Comparison of ENCODE assay signal across 10 cellular contexts in genomic region chr12:53502331-53502730, GRCh38. TPM values are rescaled to one million over a fixed set of nuclear protein-coding genes. Genes with fewer than 3 reads are reported as not detected.
DNase-seq lines count a peak whose midpoint lies in the region; ATAC-seq and TF ChIP-seq lines count a peak whose summit lies in the region.
"Had no signal": no experiment of that assay in that cellular context is flagged by ENCODE, and none has a peak within 500 bp of the region (broad histone marks: within the 10 kb centered on the region; RNA-seq: fewer than 3 reads in every experiment).

No MANE protein-coding gene starts in this region.

- peak overlapping the region; percentile 70 to 76 for H3K4me3 ChIP-seq in tibial artery

- no peak for ATAC-seq in activated T-cell treated with anti-CD3 and anti-CD28 coated beads, Interleukin-2, amount 50 U/mL, for 4 hours
- no peak for ATAC-seq in GM21390 (IDR thresholded peaks at IDR 0.05; ENCODE audit: unreplicated experiment)

- H3K27me3 ChIP-seq in layer of hippocampus (ENCODE audit: control insufficient read depth, insufficient read depth, low read length) (no peaks in the 10 kb centered on the region), tibial artery (no peaks in the 10 kb centered on the region)

- H3K27me3 Mint-ChIP-seq in activated T-cell treated with anti-CD3 and anti-CD28 coated beads, Interleukin-2, amount 50 U/mL, for 4 hours (ENCODE audit: low read depth), result no peaks in the 10 kb centered on the region
- no peaks in the 10 kb centered on the region for H3K27me3 Mint-ChIP-seq in activated T-helper 2 cell treated with anti-CD3 and anti-CD28 coated beads, Interferon-gamma antibody, Interleukin-2, Interleukin-4, amounts not matched to agents 10 μg/mL and 5 μg/mL and 100 μg/mL, durations not matched to agents 14 hours and 24 hours and 36 hours (ENCODE audit: low read depth)

- intact Hi-C loops in activated T-helper 2 cell treated with anti-CD3 and anti-CD28 coated beads, Interferon-gamma antibody, Interleukin-2, Interleukin-4, amounts not matched to agents 10 μg/mL and 5 μg/mL and 100 μg/mL, durations not matched to agents 14 hours and 24 hours and 36 hours (cut with micrococcal nuclease), result loop anchor here (10.0 kb wide), 1 partner anchor 298 kb away; the partner anchor contains the start of gene ITGB7
- intact Hi-C loops in tibial artery (cut with DNase I; ENCODE audit: low total_unique reads), result no loop called here

- H3K4me1 Mint-ChIP-seq in activated T-cell treated with anti-CD3 and anti-CD28 coated beads, Interleukin-2, amount 50 U/mL, for 4 hours (ENCODE audit: low read depth), result peaks cover 33% of the 10 kb centered on the region
- H3K4me1 Mint-ChIP-seq in activated T-helper 2 cell treated with anti-CD3 and anti-CD28 coated beads, Interferon-gamma antibody, Interleukin-2, Interleukin-4, amounts not matched to agents 10 μg/mL and 5 μg/mL and 100 μg/mL, durations not matched to agents 14 hours and 24 hours and 36 hours (ENCODE audit: low read depth), result peaks cover 27% of the 10 kb centered on the region

- H3K36me3 Mint-ChIP-seq in activated T-cell treated with anti-CD3 and anti-CD28 coated beads, Interleukin-2, amount 50 U/mL, for 4 hours (ENCODE audit: insufficient read depth), result peaks cover 10% of the 10 kb centered on the region
- H3K36me3 Mint-ChIP-seq in activated T-helper 2 cell treated with anti-CD3 and anti-CD28 coated beads, Interferon-gamma antibody, Interleukin-2, Interleukin-4, amounts not matched to agents 10 μg/mL and 5 μg/mL and 100 μg/mL, durations not matched to agents 14 hours and 24 hours and 36 hours (ENCODE audit: low read depth), result peaks cover 15% of the 10 kb centered on the region

- peak overlapping the region; percentile 87 for H3K4me3 Mint-ChIP-seq in activated T-cell treated with anti-CD3 and anti-CD28 coated beads, Interleukin-2, amount 50 U/mL, for 4 hours
- H3K4me3 Mint-ChIP-seq in activated T-helper 2 cell treated with anti-CD3 and anti-CD28 coated beads, Interferon-gamma antibody, Interleukin-2, Interleukin-4, amounts not matched to agents 10 μg/mL and 5 μg/mL and 100 μg/mL, durations not matched to agents 14 hours and 24 hours and 36 hours (ENCODE audit: low read depth), result peak overlapping the region; percentile 90

- H3K27ac Mint-ChIP-seq in activated T-helper 2 cell treated with anti-CD3 and anti-CD28 coated beads, Interferon-gamma antibody, Interleukin-2, Interleukin-4, amounts not matched to agents 10 μg/mL and 5 μg/mL and 100 μg/mL, durations not matched to agents 14 hours and 24 hours and 36 hours, result peak overlapping the region; percentile 98

- no peak for TF ChIP-seq CTCF in tibial artery (IDR thresholded peaks at IDR 0.05)

- DNase-seq in activated T-cell treated with anti-CD3 and anti-CD28 coated beads, Interleukin-2, amount 50 U/mL, for 4 hours, result no peak
- DNase-seq in activated T-cell treated with anti-CD3 and anti-CD28 coated beads, Interleukin-2, amount 50 U/mL, for 48 hours, result no peak
- DNase-seq in activated T-helper 2 cell treated with anti-CD3 and anti-CD28 coated beads, Interferon-gamma antibody, Interleukin-2, Interleukin-4, amounts not matched to agents 10 μg/mL and 5 μg/mL and 100 μg/mL, durations not matched to agents 14 hours and 24 hours and 36 hours (ENCODE audit: low spot score), result no peak
- peak in 1 of 2 donors; percentile 85 for DNase-seq in tibial artery
- no peak for DNase-seq in activated CD8-positive, alpha-beta memory T cell treated with anti-CD3 and anti-CD28 coated beads, Interleukin-2, amount 50 U/mL, for 48 hours
- DNase-seq in activated CD4-positive, alpha-beta T cell treated with anti-CD3 and anti-CD28 coated beads, Interleukin-2, amount 50 U/mL, for 4 hours, result no peak
- DNase-seq: activated CD4-positive, alpha-beta T cell treated with anti-CD3 and anti-CD28 coated beads for 48 hours had no signal

- H3K4me1 ChIP-seq in tibial artery, result peaks cover 2 to 67% (median 62%) of the 10 kb centered on the region in 4 donors

- peaks cover 0 to 30% (median 8%) of the 10 kb centered on the region in 3 donors for H3K36me3 ChIP-seq in tibial artery

- no peaks in the 10 kb centered on the region for H3K9me3 Mint-ChIP-seq in activated T-cell treated with anti-CD3 and anti-CD28 coated beads, Interleukin-2, amount 50 U/mL, for 4 hours
- no peaks in the 10 kb centered on the region for H3K9me3 Mint-ChIP-seq in activated T-helper 2 cell treated with anti-CD3 and anti-CD28 coated beads, Interferon-gamma antibody, Interleukin-2, Interleukin-4, amounts not matched to agents 10 μg/mL and 5 μg/mL and 100 μg/mL, durations not matched to agents 14 hours and 24 hours and 36 hours

- H3K9me3 ChIP-seq in tibial artery, result no peaks in the 10 kb centered on the region

- peak overlapping the region; percentile 99 for H3K27ac ChIP-seq in layer of hippocampus (ENCODE audit: low read depth, low read length)
- H3K27ac ChIP-seq in tibial artery, result peak overlapping the region; percentile 96 to 98

RNA-seq across cellular contexts. Expression of gene TARBP2, which starts 1.2 kb away (rescaled TPM):
- 10 to 100 TPM; 62.6 to 71.4 (median 64.3) TPM for total RNA-seq in activated T-cell treated with anti-CD3 and anti-CD28 coated beads, Interleukin-2, amount 50 U/mL, for 4 hours
- 43.9 and 47.0 TPM in 2 replicates for total RNA-seq in activated T-helper 2 cell treated with anti-CD3 and anti-CD28 coated beads, Interferon-gamma antibody, Interleukin-2, Interleukin-4, amounts not matched to agents 10 μg/mL and 5 μg/mL and 100 μg/mL, durations not matched to agents 14 hours and 24 hours and 36 hours

RNA-seq across cellular contexts. Expression of gene MAP3K12, which starts 3.1 kb away (rescaled TPM):
- 1 to 10 TPM; 6.5 to 8.4 (median 7.7) TPM for total RNA-seq in activated T-cell treated with anti-CD3 and anti-CD28 coated beads, Interleukin-2, amount 50 U/mL, for 4 hours
- 14.4 and 14.7 TPM in 2 replicates for total RNA-seq in activated T-helper 2 cell treated with anti-CD3 and anti-CD28 coated beads, Interferon-gamma antibody, Interleukin-2, Interleukin-4, amounts not matched to agents 10 μg/mL and 5 μg/mL and 100 μg/mL, durations not matched to agents 14 hours and 24 hours and 36 hours

RNA-seq across cellular contexts. Expression of gene NPFF, which starts 5.0 kb away (rescaled TPM):
- total RNA-seq in activated T-cell treated with anti-CD3 and anti-CD28 coated beads, Interleukin-2, amount 50 U/mL, for 4 hours, result not detected
- not detected in 2 replicates for total RNA-seq in activated T-helper 2 cell treated with anti-CD3 and anti-CD28 coated beads, Interferon-gamma antibody, Interleukin-2, Interleukin-4, amounts not matched to agents 10 μg/mL and 5 μg/mL and 100 μg/mL, durations not matched to agents 14 hours and 24 hours and 36 hours
- total RNA-seq: lung microvascular endothelial cell had no signal

RNA-seq across cellular contexts. Expression of gene PCBP2, which starts 50.4 kb away (rescaled TPM):
- 1,000 to 10,000 TPM; 1,031 to 1,084 (median 1,084) TPM for total RNA-seq in activated T-cell treated with anti-CD3 and anti-CD28 coated beads, Interleukin-2, amount 50 U/mL, for 4 hours
- 985 and 1,001 TPM in 2 replicates for total RNA-seq in activated T-helper 2 cell treated with anti-CD3 and anti-CD28 coated beads, Interferon-gamma antibody, Interleukin-2, Interleukin-4, amounts not matched to agents 10 μg/mL and 5 μg/mL and 100 μg/mL, durations not matched to agents 14 hours and 24 hours and 36 hours
